In genomic region chr1:1225913-1226312, GRCh38 we compare ENCODE assay signal across 17 cellular contexts. TPM values are rescaled to one million over a fixed set of nuclear protein-coding genes. Genes with fewer than 3 reads are reported as not detected.
"Had no signal": no experiment of that assay in that cellular context is flagged by ENCODE, and none has a peak within 500 bp of the region (broad histone marks: within the 10 kb centered on the region; RNA-seq: fewer than 3 reads in every experiment).

No MANE protein-coding gene starts in this region.

- H3K27ac ChIP-seq: adrenal gland, parathyroid adenoma, skin epidermis, tibial artery, vagina, VCaP had no signal

- ATAC-seq: activated CD8-positive, alpha-beta memory T cell treated with anti-CD3 and anti-CD28 coated beads, Interleukin-2, amount 10 ng/mL, durations not matched to agents 7 days and 5 days; effector memory CD8-positive, alpha-beta T cell had no signal

- H3K9ac ChIP-seq: parathyroid adenoma had no signal

- H3K4me3 ChIP-seq: adrenal gland, skin epidermis, tibial artery, vagina had no signal

- DNase-seq: activated CD8-positive, alpha-beta memory T cell treated with anti-CD3 and anti-CD28 coated beads, Interleukin-2, amount 10 ng/mL, durations not matched to agents 7 days and 5 days; activated naive CD4-positive, alpha-beta T cell; activated T-cell treated with anti-CD3 and anti-CD28 coated beads, Interleukin-2, amount 50 U/mL, for 48 hours; adrenal gland; central memory CD4-positive, alpha-beta T cell; effector memory CD8-positive, alpha-beta T cell; mesendoderm; retina; T1000; tibial artery had no signal

- H2AFZ ChIP-seq: parathyroid adenoma had no signal

- H3K27me3 Mint-ChIP-seq: activated CD8-positive, alpha-beta memory T cell treated with anti-CD3 and anti-CD28 coated beads, Interleukin-2, amount 10 ng/mL, durations not matched to agents 7 days and 5 days; dendritic cell treated with granulocyte-macrophage colony-stimulating factor and Interleukin-4, amounts not matched to agents 40 ng/mL and 50 ng/mL, for 4 days; effector memory CD8-positive, alpha-beta T cell had no signal

- H3K27me3 ChIP-seq: adrenal gland, tibial artery, vagina had no signal

- H3K27ac Mint-ChIP-seq: activated CD8-positive, alpha-beta memory T cell treated with anti-CD3 and anti-CD28 coated beads, Interleukin-2, amount 10 ng/mL, durations not matched to agents 7 days and 5 days; dendritic cell treated with granulocyte-macrophage colony-stimulating factor and Interleukin-4, amounts not matched to agents 40 ng/mL and 50 ng/mL, for 4 days had no signal

- H3K9me3 Mint-ChIP-seq: dendritic cell treated with granulocyte-macrophage colony-stimulating factor and Interleukin-4, amounts not matched to agents 40 ng/mL and 50 ng/mL, for 4 days; effector memory CD8-positive, alpha-beta T cell had no signal

- H3K9me3 ChIP-seq: adrenal gland, tibial artery, vagina had no signal

- H3K4me3 Mint-ChIP-seq: activated CD8-positive, alpha-beta memory T cell treated with anti-CD3 and anti-CD28 coated beads, Interleukin-2, amount 10 ng/mL, durations not matched to agents 7 days and 5 days; dendritic cell treated with granulocyte-macrophage colony-stimulating factor and Interleukin-4, amounts not matched to agents 40 ng/mL and 50 ng/mL, for 4 days; effector memory CD8-positive, alpha-beta T cell had no signal

RNA-seq across cellular contexts. Expression of gene TNFRSF4, which starts 12.0 kb away (rescaled TPM):
- total RNA-seq: vagina had no signal
- polyA plus RNA-seq: neural cell had no signal

RNA-seq across cellular contexts. Expression of gene TNFRSF18, which starts 19.5 kb away (rescaled TPM):
- polyA plus RNA-seq: neural cell had no signal

RNA-seq across cellular contexts. Expression of gene C1QTNF12, which starts 20.6 kb away (rescaled TPM):
- total RNA-seq: liver, vagina had no signal
